Comparison of ENCODE assay signal across 26 cellular contexts in genomic region chr3:30527720-30528119, GRCh38.
DNase-seq lines count a peak whose midpoint lies in the region; ATAC-seq and TF ChIP-seq lines count a peak whose summit lies in the region.
"Had no signal": no experiment of that assay in that cellular context is flagged by ENCODE, and none has a peak within 500 bp of the region (broad histone marks: within the 10 kb centered on the region; RNA-seq: fewer than 3 reads in every experiment).

No MANE protein-coding gene starts in this region.

- no peak overlapping the region for H3K4me3 Mint-ChIP-seq in T-helper 2 cell treated with Interferon-gamma antibody and Interleukin-4, amounts not matched to agents 5 μg/mL and 100 μg/mL, for 36 hours
- H3K4me3 Mint-ChIP-seq: activated CD4-positive, alpha-beta T cell treated with anti-CD3 and anti-CD28 coated beads, Interleukin-2, amount 10 ng/mL, durations not matched to agents 24 days and 14 days; activated T-cell treated with anti-CD3 and anti-CD28 coated beads, Interleukin-2, amount 50 U/mL, for 24 hours; naive thymus-derived CD8-positive, alpha-beta T cell had no signal

- no peak for TF ChIP-seq POLR2A in breast epithelium (IDR thresholded peaks at IDR 0.05)

- no peak overlapping the region for H3K27ac Mint-ChIP-seq in T-helper 2 cell treated with Interferon-gamma antibody and Interleukin-4, amounts not matched to agents 5 μg/mL and 100 μg/mL, for 36 hours
- H3K27ac Mint-ChIP-seq: activated CD4-positive, alpha-beta T cell treated with anti-CD3 and anti-CD28 coated beads, Interleukin-2, amount 10 ng/mL, durations not matched to agents 24 days and 14 days; activated T-cell treated with anti-CD3 and anti-CD28 coated beads, Interleukin-2, amount 50 U/mL, for 24 hours had no signal

- peaks cover 11% of the 10 kb centered on the region for H3K4me1 Mint-ChIP-seq in T-helper 2 cell treated with Interferon-gamma antibody and Interleukin-4, amounts not matched to agents 5 μg/mL and 100 μg/mL, for 36 hours (ENCODE audit: low read depth)

- H3K9me3 ChIP-seq in breast epithelium: no peaks in the 10 kb centered on the region
- H3K9me3 ChIP-seq: Caco-2, SK-N-SH, vagina had no signal

- H3K27me3 Mint-ChIP-seq in T-helper 2 cell treated with Interferon-gamma antibody and Interleukin-4, amounts not matched to agents 5 μg/mL and 100 μg/mL, for 36 hours (ENCODE audit: low read depth): peaks cover 9% of the 10 kb centered on the region
- H3K27me3 Mint-ChIP-seq: activated CD4-positive, alpha-beta T cell treated with anti-CD3 and anti-CD28 coated beads, Interleukin-2, amount 10 ng/mL, durations not matched to agents 24 days and 14 days; activated T-cell treated with anti-CD3 and anti-CD28 coated beads, Interleukin-2, amount 50 U/mL, for 24 hours had no signal

- H3K27me3 ChIP-seq in breast epithelium: no peaks in the 10 kb centered on the region
- H3K27me3 ChIP-seq: vagina had no signal

- no peaks in the 10 kb centered on the region for H3K36me3 Mint-ChIP-seq in T-helper 2 cell treated with Interferon-gamma antibody and Interleukin-4, amounts not matched to agents 5 μg/mL and 100 μg/mL, for 36 hours (ENCODE audit: low read depth)
- H3K36me3 Mint-ChIP-seq: naive thymus-derived CD8-positive, alpha-beta T cell had no signal

- H3K9me3 Mint-ChIP-seq in T-helper 2 cell treated with Interferon-gamma antibody and Interleukin-4, amounts not matched to agents 5 μg/mL and 100 μg/mL, for 36 hours: no peaks in the 10 kb centered on the region
- H3K9me3 Mint-ChIP-seq: activated T-cell treated with anti-CD3 and anti-CD28 coated beads, Interleukin-2, amount 50 U/mL, for 24 hours; naive thymus-derived CD8-positive, alpha-beta T cell had no signal

- H3K4me1 ChIP-seq in breast epithelium: no peaks in the 10 kb centered on the region
- H3K4me1 ChIP-seq: vagina had no signal

- intact Hi-C loops in breast epithelium (cut with DNase I; ENCODE audit: low total_unique reads): no loop called here
- intact Hi-C loops in left colon (cut with DNase I, micrococcal nuclease): no loop called here

- no peak overlapping the region for H3K4me3 ChIP-seq in breast epithelium
- no peak overlapping the region for H3K4me3 ChIP-seq in foreskin fibroblast (ENCODE audit: low read depth in 1 of 2, low read length in 2 of 2)
- H3K4me3 ChIP-seq: vagina had no signal

- H3K27ac ChIP-seq in breast epithelium: peak overlapping the region; percentile 26 to 70
- H3K27ac ChIP-seq: epithelial cell of prostate, vagina had no signal

- no peak for ATAC-seq in left colon
- ATAC-seq: naive thymus-derived CD8-positive, alpha-beta T cell had no signal

- H3K36me3 ChIP-seq in breast epithelium: no peaks in the 10 kb centered on the region
- H3K36me3 ChIP-seq: vagina had no signal

- DNase-seq in NCI-H69 (lab: John Stamatoyannopoulos, UW) (peak; percentile 15), breast epithelium (ENCODE audit: low spot score in 2 of 2) (no peak), left kidney (ENCODE audit: low read depth, low spot score) (peak; percentile 30), pons (ENCODE audit: low spot score) (peak; percentile 12), NCI-H2107 treated with DMSO at 0.1 percent for 48 hours (lab: John Stamatoyannopoulos, UW; ENCODE audit: unreplicated experiment) (no peak), foreskin fibroblast (no peak), left colon (no peak)
- no peak for DNase-seq in T-helper 2 cell treated with Interferon-gamma antibody and Interleukin-4, amounts not matched to agents 5 μg/mL and 100 μg/mL, for 36 hours (ENCODE audit: low spot score)
- DNase-seq: activated CD4-positive, alpha-beta T cell treated with anti-CD3 and anti-CD28 coated beads, Interleukin-2, amount 10 ng/mL, durations not matched to agents 24 days and 14 days; activated gamma-delta T cell treated with Interleukin-2 at 50 U/mL for 16 hours; activated T-cell treated with anti-CD3 and anti-CD28 coated beads, Interleukin-2, amount 50 U/mL, for 24 hours; C1 segment of cervical spinal cord; Caco-2; DND-41; effector CD4-positive, alpha-beta T cell; HCEC 1CT; naive thymus-derived CD8-positive, alpha-beta T cell; NCI-H1092; NCI-H187; NCI-H526 treated with DMSO at 0.1 percent for 48 hours; OCI-M1; SK-N-SH; stimulated activated CD4-positive, alpha-beta T cell treated with anti-CD3 and anti-CD28 coated beads, Interleukin-15, amount 100 ng/mL, for 24 hours; stimulated activated naive CD4-positive, alpha-beta T cell treated with Interleukin-2 at 50 U/mL for 16 hours had no signal

- TF ChIP-seq CTCF in breast epithelium (IDR thresholded peaks at IDR 0.05) (no peak), foreskin fibroblast (IDR thresholded peaks at IDR 0.05; ENCODE audit: low read depth, low read length) (no peak)

Comparison
In these comparisons a context has a peak if more than half of its experiments do, and no peak if none do; other contexts are left out.
1. DNase-seq: peak in NCI-H69 (single experiment), left kidney (single experiment) and pons (single experiment); none in breast epithelium (0 of 2), NCI-H2107 treated with DMSO at 0.1 percent for 48 hours (single experiment), T-helper 2 cell treated with Interferon-gamma antibody and Interleukin-4, amounts not matched to agents 5 μg/mL and 100 μg/mL, for 36 hours (single experiment), foreskin fibroblast (0 of 2) and left colon (0 of 2).